Comparison of ENCODE assay signal across 8 cellular contexts in genomic region chr3:135965129-135965505, GRCh38. TPM values are rescaled to one million over a fixed set of nuclear protein-coding genes. Genes with fewer than 3 reads are reported as not detected.
A peak's percentile ranks its signal among the peaks of the same experiment; 100 is the strongest.
DNase-seq lines count a peak whose midpoint lies in the region; ATAC-seq lines count a peak whose summit lies in the region.

No MANE protein-coding gene starts in this region.

- no peak overlapping the region for H3K27ac ChIP-seq in muscle layer of duodenum (ENCODE audit: low read length)
- H3K27ac ChIP-seq in aorta (ENCODE audit: low read depth in 1 of 2, low read length in 2 of 2) = no peak overlapping the region

- 2% methylated on average over 16 of the region's 16 CpGs for WGBS in aorta, 2 donors

- H3K36me3 Mint-ChIP-seq in activated naive CD4-positive, alpha-beta T cell treated with anti-CD3 and anti-CD28 coated beads, Interleukin-2, amount 50 U/mL, for 24 hours = no peaks in the 10 kb centered on the region
- H3K36me3 Mint-ChIP-seq in dendritic cell treated with granulocyte-macrophage colony-stimulating factor and Interleukin-4, amounts not matched to agents 40 ng/mL and 50 ng/mL, for 4 days (ENCODE audit: low read depth) = no peaks in the 10 kb centered on the region

- H3K9me3 ChIP-seq in muscle layer of duodenum (ENCODE audit: control insufficient read depth in 1 of 2, low read length in 2 of 2) (peaks cover 0 to 13% of the 10 kb centered on the region in 2 donors), aorta (ENCODE audit: control insufficient read depth, low read length) (no peaks in the 10 kb centered on the region)

- no peaks in the 10 kb centered on the region for H3K27me3 ChIP-seq in muscle layer of duodenum (ENCODE audit: low read depth, low read length)
- no peaks in the 10 kb centered on the region for H3K27me3 ChIP-seq in aorta (ENCODE audit: control insufficient read depth in 1 of 2, insufficient read depth in 2 of 2, low read length in 1 of 2)

- peaks cover 16% of the 10 kb centered on the region for H3K4me1 Mint-ChIP-seq in activated naive CD4-positive, alpha-beta T cell treated with anti-CD3 and anti-CD28 coated beads, Interleukin-2, amount 50 U/mL, for 24 hours
- peaks cover 12% of the 10 kb centered on the region for H3K4me1 Mint-ChIP-seq in dendritic cell treated with granulocyte-macrophage colony-stimulating factor and Interleukin-4, amounts not matched to agents 40 ng/mL and 50 ng/mL, for 4 days (ENCODE audit: low read depth)

- peaks cover 8 to 14% of the 10 kb centered on the region in 2 donors for H3K4me1 ChIP-seq in muscle layer of duodenum (ENCODE audit: control insufficient read depth in 1 of 2, insufficient read depth in 2 of 2, low read length in 2 of 2)
- H3K4me1 ChIP-seq in aorta (ENCODE audit: control insufficient read depth in 1 of 2, insufficient read depth in 2 of 2, low read length in 2 of 2) = peaks cover 3 to 7% of the 10 kb centered on the region in 2 donors

- H3K4me3 ChIP-seq in muscle layer of duodenum (ENCODE audit: low read depth in 1 of 2, low read length in 2 of 2) = peak overlapping the region; percentile 40 to 92
- H3K4me3 ChIP-seq in aorta (ENCODE audit: low read length in 2 of 2) = peak overlapping the region in 1 of 2 donors; percentile 15

- H3K27ac Mint-ChIP-seq in activated naive CD4-positive, alpha-beta T cell treated with anti-CD3 and anti-CD28 coated beads, Interleukin-2, amount 50 U/mL, for 24 hours = no peak overlapping the region
- peak overlapping the region; percentile 76 for H3K27ac Mint-ChIP-seq in dendritic cell treated with granulocyte-macrophage colony-stimulating factor and Interleukin-4, amounts not matched to agents 40 ng/mL and 50 ng/mL, for 4 days

- ATAC-seq in aorta (ENCODE audit: low FRiP score) = peak; percentile 47
- no peak for ATAC-seq in HG02798 (IDR thresholded peaks at IDR 0.05; ENCODE audit: poor library complexity, unreplicated experiment)
- no peak for ATAC-seq in GM21423 (IDR thresholded peaks at IDR 0.05; ENCODE audit: unreplicated experiment)

- intact Hi-C loops in dendritic cell treated with granulocyte-macrophage colony-stimulating factor and Interleukin-4, amounts not matched to agents 40 ng/mL and 50 ng/mL, for 4 days (cut with micrococcal nuclease) = loop anchor here (2.0 kb wide), 1 partner anchor 232 kb away; the partner anchor contains the start of gene MSL2
- intact Hi-C loops in aorta (cut with DNase I) = loop anchor here in 1 of 2 donors (1.0 to 5.0 kb wide), 2 partner anchors 77 to 231 kb away; partner anchors contain the start of gene MSL2

- H3K9me3 Mint-ChIP-seq in activated naive CD4-positive, alpha-beta T cell treated with anti-CD3 and anti-CD28 coated beads, Interleukin-2, amount 50 U/mL, for 24 hours = peaks cover 14% of the 10 kb centered on the region
- peaks cover 18% of the 10 kb centered on the region for H3K9me3 Mint-ChIP-seq in dendritic cell treated with granulocyte-macrophage colony-stimulating factor and Interleukin-4, amounts not matched to agents 40 ng/mL and 50 ng/mL, for 4 days

- peak overlapping the region; percentile 82 for H3K4me3 Mint-ChIP-seq in activated naive CD4-positive, alpha-beta T cell treated with anti-CD3 and anti-CD28 coated beads, Interleukin-2, amount 50 U/mL, for 24 hours
- H3K4me3 Mint-ChIP-seq in dendritic cell treated with granulocyte-macrophage colony-stimulating factor and Interleukin-4, amounts not matched to agents 40 ng/mL and 50 ng/mL, for 4 days = peak overlapping the region; percentile 89

- H3K36me3 ChIP-seq in muscle layer of duodenum (ENCODE audit: control insufficient read depth in 1 of 2, insufficient read depth in 2 of 2, low read length in 2 of 2) = no peaks in the 10 kb centered on the region
- no peaks in the 10 kb centered on the region for H3K36me3 ChIP-seq in aorta (ENCODE audit: control insufficient read depth in 1 of 2, insufficient read depth in 2 of 2, low read length in 1 of 2)

- peaks cover 29% of the 10 kb centered on the region for H3K27me3 Mint-ChIP-seq in activated naive CD4-positive, alpha-beta T cell treated with anti-CD3 and anti-CD28 coated beads, Interleukin-2, amount 50 U/mL, for 24 hours
- H3K27me3 Mint-ChIP-seq in dendritic cell treated with granulocyte-macrophage colony-stimulating factor and Interleukin-4, amounts not matched to agents 40 ng/mL and 50 ng/mL, for 4 days = peaks cover 29% of the 10 kb centered on the region

- no peak for DNase-seq in activated naive CD4-positive, alpha-beta T cell treated with Interleukin-2 at 50 U/mL for 16 hours
- DNase-seq in aorta = no peak
- no peak for DNase-seq in SW480 (ENCODE audit: low spot score)

RNA-seq across cellular contexts. Expression of gene PPP2R3A, which starts 0.4 kb away (rescaled TPM):
- total RNA-seq in aorta = 10 to 100 TPM; 15.6 to 19.6 TPM
- 1 to 10 TPM; 2.6 to 3.4 TPM for polyA plus RNA-seq in aorta
